ENCODE assay signal across 2 cellular contexts in genomic region chr12:64203775-64204174, GRCh38.
TF ChIP-seq lines count a peak whose summit lies in the region.

No MANE protein-coding gene starts in this region.

TF ChIP-seq in A549, 52 proteins besides CTCF, POLR2A, EP300 and RAD21 (continued from another document):
- TF ChIP-seq ATOH8 (CRISPR knock-in tag; IDR thresholded peaks at IDR 0.05; ENCODE audit: low read depth) (no peak), HMGXB4 (CRISPR knock-in tag; IDR thresholded peaks at IDR 0.05; ENCODE audit: borderline replicate concordance) (no peak), BCL3 (IDR thresholded peaks at IDR 0.05) (no peak), SMC3 (IDR thresholded peaks at IDR 0.05) (no peak), NFE2L2 (conservative IDR thresholded peaks at IDR 0.05; ENCODE audit: low read length) (no peak), CHD2 (IDR thresholded peaks at IDR 0.05; ENCODE audit: low read length, partially characterized antibody) (no peak), MAFK (IDR thresholded peaks at IDR 0.05; ENCODE audit: partially characterized antibody) (no peak), FOSL2 (IDR thresholded peaks at IDR 0.05) (no peak), FOSL2 (CRISPR knock-in tag; IDR thresholded peaks at IDR 0.05) (no peak), ESRRA (IDR thresholded peaks at IDR 0.05; ENCODE audit: borderline replicate concordance, low read length) (no peak), E2F6 (IDR thresholded peaks at IDR 0.05; ENCODE audit: borderline replicate concordance, low read depth) (no peak), SREBF2 (IDR thresholded peaks at IDR 0.05) (no peak), RFX5 (IDR thresholded peaks at IDR 0.05) (no peak), HOXA7 (CRISPR knock-in tag; IDR thresholded peaks at IDR 0.05) (no peak), ZC3H11A (IDR thresholded peaks at IDR 0.05) (no peak), ELK1 (IDR thresholded peaks at IDR 0.05; ENCODE audit: low read depth, low read length) (no peak), EHMT2 (IDR thresholded peaks at IDR 0.05; ENCODE audit: low read depth) (no peak), USF2 (IDR thresholded peaks at IDR 0.05) (no peak), TFCP2L1 (CRISPR knock-in tag; IDR thresholded peaks at IDR 0.05) (no peak)

TF ChIP-seq in K562, 482 proteins besides CTCF, POLR2A, EP300 and RAD21 (continued from another document):
- TF ChIP-seq ZNF146 (CRISPR knock-in tag; IDR thresholded peaks at IDR 0.05; ENCODE audit: unreplicated experiment) = peak; percentile 77
